ENCODE assay signal across 1 cellular context in the genomic region with DNA sequence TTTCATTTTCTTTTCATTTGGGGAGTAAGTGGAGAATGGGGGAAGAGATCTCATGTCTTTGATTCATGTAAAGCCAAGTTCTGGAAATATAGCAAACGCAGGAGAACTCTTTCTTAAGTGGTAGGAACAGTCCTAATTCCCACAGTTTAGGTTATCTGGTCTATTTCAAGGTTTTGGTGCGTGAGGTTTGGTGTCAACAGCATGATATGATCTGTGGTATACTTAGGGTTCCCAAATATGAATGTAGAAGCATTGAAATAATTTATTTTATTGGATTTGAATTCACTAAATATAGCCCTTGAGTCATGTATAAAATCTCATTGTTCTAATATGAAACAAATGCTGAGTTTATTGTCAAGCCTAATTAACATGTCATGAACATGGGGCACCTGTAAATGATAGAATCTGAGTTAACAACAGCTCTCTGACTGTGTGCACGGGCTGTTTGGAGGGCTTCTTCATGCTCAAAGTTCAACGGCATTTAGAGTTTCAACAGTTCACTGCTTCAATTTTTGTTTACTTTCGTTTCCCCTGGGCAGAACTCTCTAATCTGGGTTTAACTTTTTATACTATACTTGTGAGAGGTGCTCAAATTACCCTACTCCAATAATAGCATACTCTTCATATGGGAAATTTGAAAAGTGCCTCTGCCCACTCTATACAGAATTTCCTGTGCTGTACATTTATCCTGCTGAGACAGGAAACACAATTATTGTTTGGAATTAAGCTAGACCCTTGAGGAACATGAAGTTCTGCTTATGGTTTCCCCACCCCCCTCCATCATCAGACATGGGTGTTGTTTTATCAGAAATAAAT.
TF ChIP-seq lines count a peak whose summit lies in the region.

No MANE protein-coding gene starts in this region.

TF ChIP-seq in GM12878, 131 proteins besides CTCF, POLR2A, EP300 and RAD21 (continued from another document and continues in another):
- TF ChIP-seq, protein P1, sequence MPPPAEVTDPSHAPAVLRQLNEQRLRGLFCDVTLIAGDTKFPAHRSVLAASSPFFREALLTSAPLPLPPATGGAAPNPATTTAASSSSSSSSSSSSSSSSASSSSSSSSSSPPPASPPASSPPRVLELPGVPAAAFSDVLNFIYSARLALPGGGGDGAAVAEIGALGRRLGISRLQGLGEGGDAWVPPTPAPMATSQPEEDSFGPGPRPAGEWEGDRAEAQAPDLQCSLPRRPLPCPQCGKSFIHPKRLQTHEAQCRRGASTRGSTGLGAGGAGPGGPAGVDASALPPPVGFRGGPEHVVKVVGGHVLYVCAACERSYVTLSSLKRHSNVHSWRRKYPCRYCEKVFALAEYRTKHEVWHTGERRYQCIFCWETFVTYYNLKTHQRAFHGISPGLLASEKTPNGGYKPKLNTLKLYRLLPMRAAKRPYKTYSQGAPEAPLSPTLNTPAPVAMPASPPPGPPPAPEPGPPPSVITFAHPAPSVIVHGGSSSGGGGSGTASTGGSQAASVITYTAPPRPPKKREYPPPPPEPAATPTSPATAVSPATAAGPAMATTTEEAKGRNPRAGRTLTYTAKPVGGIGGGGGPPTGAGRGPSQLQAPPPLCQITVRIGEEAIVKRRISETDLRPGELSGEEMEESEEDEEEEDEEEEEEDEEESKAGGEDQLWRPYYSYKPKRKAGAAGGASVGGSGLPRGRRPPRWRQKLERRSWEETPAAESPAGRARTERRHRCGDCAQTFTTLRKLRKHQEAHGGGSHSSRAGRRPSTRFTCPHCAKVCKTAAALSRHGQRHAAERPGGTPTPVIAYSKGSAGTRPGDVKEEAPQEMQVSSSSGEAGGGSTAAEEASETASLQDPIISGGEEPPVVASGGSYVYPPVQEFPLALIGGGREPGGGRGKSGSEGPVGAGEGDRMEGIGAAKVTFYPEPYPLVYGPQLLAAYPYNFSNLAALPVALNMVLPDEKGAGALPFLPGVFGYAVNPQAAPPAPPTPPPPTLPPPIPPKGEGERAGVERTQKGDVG (CRISPR knock-in tag; IDR thresholded peaks at IDR 0.05), result no peak
- TF ChIP-seq TCF12 (IDR thresholded peaks at IDR 0.05; ENCODE audit: low read depth, low read length), result no peak
- TF ChIP-seq POU2F2 (IDR thresholded peaks at IDR 0.05; ENCODE audit: borderline replicate concordance, low read depth, low read length), result no peak
- TF ChIP-seq, protein P2, sequence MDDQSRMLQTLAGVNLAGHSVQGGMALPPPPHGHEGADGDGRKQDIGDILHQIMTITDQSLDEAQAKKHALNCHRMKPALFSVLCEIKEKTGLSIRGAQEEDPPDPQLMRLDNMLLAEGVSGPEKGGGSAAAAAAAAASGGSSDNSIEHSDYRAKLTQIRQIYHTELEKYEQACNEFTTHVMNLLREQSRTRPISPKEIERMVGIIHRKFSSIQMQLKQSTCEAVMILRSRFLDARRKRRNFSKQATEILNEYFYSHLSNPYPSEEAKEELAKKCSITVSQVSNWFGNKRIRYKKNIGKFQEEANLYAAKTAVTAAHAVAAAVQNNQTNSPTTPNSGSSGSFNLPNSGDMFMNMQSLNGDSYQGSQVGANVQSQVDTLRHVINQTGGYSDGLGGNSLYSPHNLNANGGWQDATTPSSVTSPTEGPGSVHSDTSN (IDR thresholded peaks at IDR 0.05; ENCODE audit: insufficient replicate concordance, low read depth, low read length), result no peak
- TF ChIP-seq, protein P3, sequence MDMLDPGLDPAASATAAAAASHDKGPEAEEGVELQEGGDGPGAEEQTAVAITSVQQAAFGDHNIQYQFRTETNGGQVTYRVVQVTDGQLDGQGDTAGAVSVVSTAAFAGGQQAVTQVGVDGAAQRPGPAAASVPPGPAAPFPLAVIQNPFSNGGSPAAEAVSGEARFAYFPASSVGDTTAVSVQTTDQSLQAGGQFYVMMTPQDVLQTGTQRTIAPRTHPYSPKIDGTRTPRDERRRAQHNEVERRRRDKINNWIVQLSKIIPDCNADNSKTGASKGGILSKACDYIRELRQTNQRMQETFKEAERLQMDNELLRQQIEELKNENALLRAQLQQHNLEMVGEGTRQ (IDR thresholded peaks at IDR 0.05; ENCODE audit: borderline replicate concordance, low read depth, low read length), result no peak
- peak in 1 of 2 experiments; percentile 57; a peak in 2 of 4 replicates for TF ChIP-seq ETV6 (conservative IDR thresholded peaks at IDR 0.05 in 1 of 2, IDR thresholded peaks at IDR 0.05 in 1 of 2; ENCODE audit: borderline replicate concordance in 1 of 2, low read depth in 1 of 2)
- TF ChIP-seq, protein P4, sequence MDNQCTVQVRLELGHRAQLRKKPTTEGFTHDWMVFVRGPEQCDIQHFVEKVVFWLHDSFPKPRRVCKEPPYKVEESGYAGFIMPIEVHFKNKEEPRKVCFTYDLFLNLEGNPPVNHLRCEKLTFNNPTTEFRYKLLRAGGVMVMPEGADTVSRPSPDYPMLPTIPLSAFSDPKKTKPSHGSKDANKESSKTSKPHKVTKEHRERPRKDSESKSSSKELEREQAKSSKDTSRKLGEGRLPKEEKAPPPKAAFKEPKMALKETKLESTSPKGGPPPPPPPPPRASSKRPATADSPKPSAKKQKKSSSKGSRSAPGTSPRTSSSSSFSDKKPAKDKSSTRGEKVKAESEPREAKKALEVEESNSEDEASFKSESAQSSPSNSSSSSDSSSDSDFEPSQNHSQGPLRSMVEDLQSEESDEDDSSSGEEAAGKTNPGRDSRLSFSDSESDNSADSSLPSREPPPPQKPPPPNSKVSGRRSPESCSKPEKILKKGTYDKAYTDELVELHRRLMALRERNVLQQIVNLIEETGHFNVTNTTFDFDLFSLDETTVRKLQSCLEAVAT (IDR thresholded peaks at IDR 0.05), result 0 out of 2 replicates have a peak, but pooled peaks have one; percentile 12
- TF ChIP-seq, protein P5, sequence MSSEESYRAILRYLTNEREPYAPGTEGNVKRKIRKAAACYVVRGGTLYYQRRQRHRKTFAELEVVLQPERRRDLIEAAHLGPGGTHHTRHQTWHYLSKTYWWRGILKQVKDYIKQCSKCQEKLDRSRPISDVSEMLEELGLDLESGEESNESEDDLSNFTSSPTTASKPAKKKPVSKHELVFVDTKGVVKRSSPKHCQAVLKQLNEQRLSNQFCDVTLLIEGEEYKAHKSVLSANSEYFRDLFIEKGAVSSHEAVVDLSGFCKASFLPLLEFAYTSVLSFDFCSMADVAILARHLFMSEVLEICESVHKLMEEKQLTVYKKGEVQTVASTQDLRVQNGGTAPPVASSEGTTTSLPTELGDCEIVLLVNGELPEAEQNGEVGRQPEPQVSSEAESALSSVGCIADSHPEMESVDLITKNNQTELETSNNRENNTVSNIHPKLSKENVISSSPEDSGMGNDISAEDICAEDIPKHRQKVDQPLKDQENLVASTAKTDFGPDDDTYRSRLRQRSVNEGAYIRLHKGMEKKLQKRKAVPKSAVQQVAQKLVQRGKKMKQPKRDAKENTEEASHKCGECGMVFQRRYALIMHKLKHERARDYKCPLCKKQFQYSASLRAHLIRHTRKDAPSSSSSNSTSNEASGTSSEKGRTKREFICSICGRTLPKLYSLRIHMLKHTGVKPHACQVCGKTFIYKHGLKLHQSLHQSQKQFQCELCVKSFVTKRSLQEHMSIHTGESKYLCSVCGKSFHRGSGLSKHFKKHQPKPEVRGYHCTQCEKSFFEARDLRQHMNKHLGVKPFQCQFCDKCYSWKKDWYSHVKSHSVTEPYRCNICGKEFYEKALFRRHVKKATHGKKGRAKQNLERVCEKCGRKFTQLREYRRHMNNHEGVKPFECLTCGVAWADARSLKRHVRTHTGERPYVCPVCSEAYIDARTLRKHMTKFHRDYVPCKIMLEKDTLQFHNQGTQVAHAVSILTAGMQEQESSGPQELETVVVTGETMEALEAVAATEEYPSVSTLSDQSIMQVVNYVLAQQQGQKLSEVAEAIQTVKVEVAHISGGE (CRISPR knock-in tag; IDR thresholded peaks at IDR 0.05), result no peak
- no peak for TF ChIP-seq FOXK2 (IDR thresholded peaks at IDR 0.05)
- TF ChIP-seq YBX1 (IDR thresholded peaks at IDR 0.05), result no peak
- TF ChIP-seq RBBP5 (conservative IDR thresholded peaks at IDR 0.05), result no peak
- TF ChIP-seq IKZF1 (conservative IDR thresholded peaks at IDR 0.05), result peak; percentile 39; the same call in 1 of the 2 replicates
- TF ChIP-seq CHD1 (IDR thresholded peaks at IDR 0.05; ENCODE audit: low read depth, low read length), result 0 out of 2 replicates have a peak, but pooled peaks have one; percentile 74
- TF ChIP-seq SPI1 (IDR thresholded peaks at IDR 0.05; ENCODE audit: borderline replicate concordance, insufficient read depth, low read depth, low read length), result 0 out of 2 replicates have a peak, but pooled peaks have one; percentile 17
- TF ChIP-seq MEF2A (IDR thresholded peaks at IDR 0.05; ENCODE audit: insufficient read depth, low read depth, low read length), result peak; percentile 77
- TF ChIP-seq HCFC1 (IDR thresholded peaks at IDR 0.05; ENCODE audit: low read length), result no peak
- TF ChIP-seq, protein P6, sequence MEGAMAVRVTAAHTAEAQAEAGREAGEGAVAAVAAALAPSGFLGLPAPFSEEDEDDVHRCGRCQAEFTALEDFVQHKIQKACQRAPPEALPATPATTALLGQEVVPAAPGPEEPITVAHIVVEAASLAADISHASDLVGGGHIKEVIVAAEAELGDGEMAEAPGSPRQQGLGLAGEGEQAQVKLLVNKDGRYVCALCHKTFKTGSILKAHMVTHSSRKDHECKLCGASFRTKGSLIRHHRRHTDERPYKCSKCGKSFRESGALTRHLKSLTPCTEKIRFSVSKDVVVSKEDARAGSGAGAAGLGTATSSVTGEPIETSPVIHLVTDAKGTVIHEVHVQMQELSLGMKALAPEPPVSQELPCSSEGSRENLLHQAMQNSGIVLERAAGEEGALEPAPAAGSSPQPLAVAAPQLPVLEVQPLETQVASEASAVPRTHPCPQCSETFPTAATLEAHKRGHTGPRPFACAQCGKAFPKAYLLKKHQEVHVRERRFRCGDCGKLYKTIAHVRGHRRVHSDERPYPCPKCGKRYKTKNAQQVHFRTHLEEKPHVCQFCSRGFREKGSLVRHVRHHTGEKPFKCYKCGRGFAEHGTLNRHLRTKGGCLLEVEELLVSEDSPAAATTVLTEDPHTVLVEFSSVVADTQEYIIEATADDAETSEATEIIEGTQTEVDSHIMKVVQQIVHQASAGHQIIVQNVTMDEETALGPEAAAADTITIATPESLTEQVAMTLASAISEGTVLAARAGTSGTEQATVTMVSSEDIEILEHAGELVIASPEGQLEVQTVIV (IDR thresholded peaks at IDR 0.05; ENCODE audit: borderline replicate concordance, partially characterized antibody), result no peak
- TF ChIP-seq LARP7 (IDR thresholded peaks at IDR 0.05), result no peak
- TF ChIP-seq SP1 (IDR thresholded peaks at IDR 0.05; ENCODE audit: low read depth, low read length), result no peak
- no peak for TF ChIP-seq EZH2 (IDR thresholded peaks at IDR 0.05; ENCODE audit: borderline replicate concordance, control insufficient read depth, low read depth, low read length)
- TF ChIP-seq CEBPB (IDR thresholded peaks at IDR 0.05; ENCODE audit: borderline replicate concordance in 1 of 2, low read depth in 2 of 2, low read length in 2 of 2), result no peak
- TF ChIP-seq, protein P7, sequence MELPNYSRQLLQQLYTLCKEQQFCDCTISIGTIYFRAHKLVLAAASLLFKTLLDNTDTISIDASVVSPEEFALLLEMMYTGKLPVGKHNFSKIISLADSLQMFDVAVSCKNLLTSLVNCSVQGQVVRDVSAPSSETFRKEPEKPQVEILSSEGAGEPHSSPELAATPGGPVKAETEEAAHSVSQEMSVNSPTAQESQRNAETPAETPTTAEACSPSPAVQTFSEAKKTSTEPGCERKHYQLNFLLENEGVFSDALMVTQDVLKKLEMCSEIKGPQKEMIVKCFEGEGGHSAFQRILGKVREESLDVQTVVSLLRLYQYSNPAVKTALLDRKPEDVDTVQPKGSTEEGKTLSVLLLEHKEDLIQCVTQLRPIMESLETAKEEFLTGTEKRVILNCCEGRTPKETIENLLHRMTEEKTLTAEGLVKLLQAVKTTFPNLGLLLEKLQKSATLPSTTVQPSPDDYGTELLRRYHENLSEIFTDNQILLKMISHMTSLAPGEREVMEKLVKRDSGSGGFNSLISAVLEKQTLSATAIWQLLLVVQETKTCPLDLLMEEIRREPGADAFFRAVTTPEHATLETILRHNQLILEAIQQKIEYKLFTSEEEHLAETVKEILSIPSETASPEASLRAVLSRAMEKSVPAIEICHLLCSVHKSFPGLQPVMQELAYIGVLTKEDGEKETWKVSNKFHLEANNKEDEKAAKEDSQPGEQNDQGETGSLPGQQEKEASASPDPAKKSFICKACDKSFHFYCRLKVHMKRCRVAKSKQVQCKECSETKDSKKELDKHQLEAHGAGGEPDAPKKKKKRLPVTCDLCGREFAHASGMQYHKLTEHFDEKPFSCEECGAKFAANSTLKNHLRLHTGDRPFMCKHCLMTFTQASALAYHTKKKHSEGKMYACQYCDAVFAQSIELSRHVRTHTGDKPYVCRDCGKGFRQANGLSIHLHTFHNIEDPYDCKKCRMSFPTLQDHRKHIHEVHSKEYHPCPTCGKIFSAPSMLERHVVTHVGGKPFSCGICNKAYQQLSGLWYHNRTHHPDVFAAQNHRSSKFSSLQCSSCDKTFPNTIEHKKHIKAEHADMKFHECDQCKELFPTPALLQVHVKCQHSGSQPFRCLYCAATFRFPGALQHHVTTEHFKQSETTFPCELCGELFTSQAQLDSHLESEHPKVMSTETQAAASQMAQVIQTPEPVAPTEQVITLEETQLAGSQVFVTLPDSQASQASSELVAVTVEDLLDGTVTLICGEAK (IDR thresholded peaks at IDR 0.05; ENCODE audit: borderline replicate concordance), result no peak
- peak in 1 of 2 experiments; percentile 66; a peak in 2 of 4 replicates for TF ChIP-seq BHLHE40 (IDR thresholded peaks at IDR 0.05; ENCODE audit: borderline replicate concordance in 1 of 2, low read depth in 2 of 2, low read length in 1 of 2)
- TF ChIP-seq, protein P8, sequence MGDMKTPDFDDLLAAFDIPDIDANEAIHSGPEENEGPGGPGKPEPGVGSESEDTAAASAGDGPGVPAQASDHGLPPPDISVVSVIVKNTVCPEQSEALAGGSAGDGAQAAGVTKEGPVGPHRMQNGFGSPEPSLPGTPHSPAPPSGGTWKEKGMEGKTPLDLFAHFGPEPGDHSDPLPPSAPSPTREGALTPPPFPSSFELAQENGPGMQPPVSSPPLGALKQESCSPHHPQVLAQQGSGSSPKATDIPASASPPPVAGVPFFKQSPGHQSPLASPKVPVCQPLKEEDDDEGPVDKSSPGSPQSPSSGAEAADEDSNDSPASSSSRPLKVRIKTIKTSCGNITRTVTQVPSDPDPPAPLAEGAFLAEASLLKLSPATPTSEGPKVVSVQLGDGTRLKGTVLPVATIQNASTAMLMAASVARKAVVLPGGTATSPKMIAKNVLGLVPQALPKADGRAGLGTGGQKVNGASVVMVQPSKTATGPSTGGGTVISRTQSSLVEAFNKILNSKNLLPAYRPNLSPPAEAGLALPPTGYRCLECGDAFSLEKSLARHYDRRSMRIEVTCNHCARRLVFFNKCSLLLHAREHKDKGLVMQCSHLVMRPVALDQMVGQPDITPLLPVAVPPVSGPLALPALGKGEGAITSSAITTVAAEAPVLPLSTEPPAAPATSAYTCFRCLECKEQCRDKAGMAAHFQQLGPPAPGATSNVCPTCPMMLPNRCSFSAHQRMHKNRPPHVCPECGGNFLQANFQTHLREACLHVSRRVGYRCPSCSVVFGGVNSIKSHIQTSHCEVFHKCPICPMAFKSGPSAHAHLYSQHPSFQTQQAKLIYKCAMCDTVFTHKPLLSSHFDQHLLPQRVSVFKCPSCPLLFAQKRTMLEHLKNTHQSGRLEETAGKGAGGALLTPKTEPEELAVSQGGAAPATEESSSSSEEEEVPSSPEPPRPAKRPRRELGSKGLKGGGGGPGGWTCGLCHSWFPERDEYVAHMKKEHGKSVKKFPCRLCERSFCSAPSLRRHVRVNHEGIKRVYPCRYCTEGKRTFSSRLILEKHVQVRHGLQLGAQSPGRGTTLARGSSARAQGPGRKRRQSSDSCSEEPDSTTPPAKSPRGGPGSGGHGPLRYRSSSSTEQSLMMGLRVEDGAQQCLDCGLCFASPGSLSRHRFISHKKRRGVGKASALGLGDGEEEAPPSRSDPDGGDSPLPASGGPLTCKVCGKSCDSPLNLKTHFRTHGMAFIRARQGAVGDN (IDR thresholded peaks at IDR 0.05), result peak; percentile 64
- TF ChIP-seq, protein P9, sequence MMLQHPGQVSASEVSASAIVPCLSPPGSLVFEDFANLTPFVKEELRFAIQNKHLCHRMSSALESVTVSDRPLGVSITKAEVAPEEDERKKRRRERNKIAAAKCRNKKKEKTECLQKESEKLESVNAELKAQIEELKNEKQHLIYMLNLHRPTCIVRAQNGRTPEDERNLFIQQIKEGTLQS (IDR thresholded peaks at IDR 0.05; ENCODE audit: borderline replicate concordance, extremely low read depth, low read depth, low read length), result no peak
- no peak for TF ChIP-seq MTA3 (IDR thresholded peaks at IDR 0.05; ENCODE audit: borderline replicate concordance, low read length)
